Comparison of ENCODE assay signal across 28 cellular contexts in genomic region chr3:11435420-11435819, GRCh38.
"Had no signal": no experiment of that assay in that cellular context is flagged by ENCODE, and none has a peak within 500 bp of the region (broad histone marks: within the 10 kb centered on the region; RNA-seq: fewer than 3 reads in every experiment).

No MANE protein-coding gene starts in this region.

- H3K27ac ChIP-seq: upper lobe of right lung, VCaP had no signal

- H3K4me3 Mint-ChIP-seq: activated CD4-positive, alpha-beta memory T cell treated with anti-CD3 and anti-CD28 coated beads for 36 hours; activated naive CD4-positive, alpha-beta T cell treated with anti-CD3 and anti-CD28 coated beads for 36 hours; activated naive CD8-positive, alpha-beta T cell treated with anti-CD3 and anti-CD28 coated beads for 36 hours; activated T-helper 1 cell treated with anti-CD3 and anti-CD28 coated beads, Interleukin-12 subunit alpha, Interleukin-12 subunit beta, Interleukin-2, Interleukin-4 antibody, amounts not matched to agents 30 ng/mL and 10 ng/mL and 1 ng/mL, durations not matched to agents 14 hours and 24 hours and 36 hours; dendritic cell treated with granulocyte-macrophage colony-stimulating factor and Interleukin-4, amounts not matched to agents 40 ng/mL and 50 ng/mL, for 4 days; endodermal cell; naive thymus-derived CD4-positive, alpha-beta T cell; neural crest cell; T-helper 1 cell treated with Interleukin-12 subunit alpha and Interleukin-12 subunit beta and Interleukin-4 antibody, amounts not matched to agents 30 μg/mL and 1 μg/mL, for 36 hours had no signal

- H3K9me3 Mint-ChIP-seq: activated CD4-positive, alpha-beta memory T cell treated with anti-CD3 and anti-CD28 coated beads for 36 hours; activated naive CD4-positive, alpha-beta T cell treated with anti-CD3 and anti-CD28 coated beads for 36 hours; activated naive CD8-positive, alpha-beta T cell treated with anti-CD3 and anti-CD28 coated beads for 36 hours; activated T-helper 1 cell treated with anti-CD3 and anti-CD28 coated beads, Interleukin-12 subunit alpha, Interleukin-12 subunit beta, Interleukin-2, Interleukin-4 antibody, amounts not matched to agents 30 ng/mL and 10 ng/mL and 1 ng/mL, durations not matched to agents 14 hours and 24 hours and 36 hours; dendritic cell treated with granulocyte-macrophage colony-stimulating factor and Interleukin-4, amounts not matched to agents 40 ng/mL and 50 ng/mL, for 4 days; endodermal cell; neural crest cell; T-helper 1 cell treated with Interleukin-12 subunit alpha and Interleukin-12 subunit beta and Interleukin-4 antibody, amounts not matched to agents 30 μg/mL and 1 μg/mL, for 36 hours had no signal

- H3K4me2 ChIP-seq: SK-N-SH had no signal

- H3K9ac ChIP-seq: SK-N-SH had no signal

- ATAC-seq: esophagus mucosa; left colon; naive thymus-derived CD4-positive, alpha-beta T cell; upper lobe of right lung had no signal

- H3K27me3 ChIP-seq: spleen, upper lobe of right lung had no signal

- H3K27me3 Mint-ChIP-seq: activated CD4-positive, alpha-beta memory T cell treated with anti-CD3 and anti-CD28 coated beads for 36 hours; activated naive CD8-positive, alpha-beta T cell treated with anti-CD3 and anti-CD28 coated beads for 36 hours; dendritic cell treated with granulocyte-macrophage colony-stimulating factor and Interleukin-4, amounts not matched to agents 40 ng/mL and 50 ng/mL, for 4 days; naive thymus-derived CD4-positive, alpha-beta T cell had no signal

- H3K4me3 ChIP-seq: spleen, upper lobe of right lung had no signal

- DNase-seq: activated CD4-positive, alpha-beta memory T cell treated with anti-CD3 and anti-CD28 coated beads for 36 hours; activated CD4-positive, alpha-beta T cell treated with anti-CD3 and anti-CD28 coated beads for 48 hours; activated CD8-positive, alpha-beta memory T cell treated with anti-CD3 and anti-CD28 coated beads, Interleukin-2, amount 50 U/mL, for 4 hours; activated effector memory CD4-positive, alpha-beta T cell treated with anti-CD3 and anti-CD28 coated beads, Interleukin-2, amount 50 U/mL, for 16 hours; activated naive CD4-positive, alpha-beta T cell treated with anti-CD3 and anti-CD28 coated beads for 36 hours; activated naive CD8-positive, alpha-beta T cell treated with anti-CD3 and anti-CD28 coated beads for 36 hours; activated T-cell treated with anti-CD3 and anti-CD28 coated beads, Interleukin-2, amount 50 U/mL, for 1 hour; amniotic stem cell; central memory CD4-positive, alpha-beta T cell; endodermal cell; hippocampal formation; left colon; midbrain; naive thymus-derived CD4-positive, alpha-beta T cell; nucleus accumbens; right cardiac atrium; SK-N-SH; spleen; stimulated activated naive CD4-positive, alpha-beta T cell treated with Interleukin-2 at 50 U/mL for 16 hours; SW 1271; T-helper 9 cell; upper lobe of right lung had no signal

- H3K9me3 ChIP-seq: SK-N-SH, spleen, upper lobe of right lung had no signal

- H3K9me2 ChIP-seq: SK-N-SH had no signal

- H3K27ac Mint-ChIP-seq: activated CD4-positive, alpha-beta memory T cell treated with anti-CD3 and anti-CD28 coated beads for 36 hours; activated naive CD4-positive, alpha-beta T cell treated with anti-CD3 and anti-CD28 coated beads for 36 hours; activated naive CD8-positive, alpha-beta T cell treated with anti-CD3 and anti-CD28 coated beads for 36 hours; activated T-helper 1 cell treated with anti-CD3 and anti-CD28 coated beads, Interleukin-12 subunit alpha, Interleukin-12 subunit beta, Interleukin-2, Interleukin-4 antibody, amounts not matched to agents 30 ng/mL and 10 ng/mL and 1 ng/mL, durations not matched to agents 14 hours and 24 hours and 36 hours; dendritic cell treated with granulocyte-macrophage colony-stimulating factor and Interleukin-4, amounts not matched to agents 40 ng/mL and 50 ng/mL, for 4 days; endodermal cell; naive thymus-derived CD4-positive, alpha-beta T cell; T-helper 1 cell treated with Interleukin-12 subunit alpha and Interleukin-12 subunit beta and Interleukin-4 antibody, amounts not matched to agents 30 μg/mL and 1 μg/mL, for 36 hours had no signal

- H3K36me3 ChIP-seq: upper lobe of right lung had no signal
